1 cellular context compared by ENCODE assay signal in the genomic region with DNA sequence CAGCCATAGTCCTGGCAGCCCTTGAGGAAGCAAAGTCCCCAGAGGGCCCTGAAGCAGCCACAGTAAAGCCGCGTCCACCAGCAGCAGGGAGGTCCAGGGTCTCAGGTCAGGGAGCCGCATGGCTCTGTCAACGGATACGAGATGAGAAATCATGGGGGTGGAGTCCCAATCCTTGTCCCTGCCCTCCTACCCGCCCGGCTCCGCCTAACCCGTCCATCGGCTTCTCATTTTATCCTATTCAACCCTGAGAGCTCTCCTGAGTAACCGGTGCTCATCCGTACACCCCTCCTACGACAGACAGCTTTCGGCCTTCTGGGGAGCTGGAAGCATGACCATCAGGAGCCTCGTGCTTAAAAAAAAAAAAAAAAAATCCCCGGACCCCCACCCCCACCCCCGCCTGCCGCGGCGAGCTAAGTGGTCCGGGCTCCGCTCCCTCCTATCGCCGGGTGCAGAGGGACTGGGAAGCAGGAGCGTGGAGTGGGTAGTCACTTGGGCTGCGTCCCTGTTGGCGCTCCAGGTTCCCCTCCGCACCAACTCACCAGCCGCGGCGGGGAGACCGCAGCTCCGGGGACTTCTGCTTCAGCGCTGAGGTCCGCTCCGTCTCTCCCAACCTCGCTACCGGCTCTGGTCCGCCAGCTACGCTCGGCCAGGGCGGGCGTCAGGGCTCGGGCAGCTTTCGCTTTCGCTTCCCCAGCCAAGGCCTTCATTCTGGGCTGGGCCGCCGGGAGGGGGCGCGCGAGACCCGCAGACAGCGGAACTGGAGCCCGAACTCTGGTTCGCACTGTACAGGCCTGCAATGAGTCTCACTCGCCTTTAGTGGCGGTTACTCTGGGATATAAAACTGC.
A peak's percentile ranks its signal among the peaks of the same experiment; 100 is the strongest.
TF ChIP-seq lines count a peak whose summit lies in the region.

Gene TAP2 (minus strand): TSS at position 626 of the 845 bp plus-strand sequence. CDS start 506 bp downstream, at position 120.

TF ChIP-seq in HepG2, 621 proteins besides CTCF, POLR2A, EP300 and RAD21 (continued from another document and continues in another):
- TF ChIP-seq ZNF891 (CRISPR knock-in tag; IDR thresholded peaks at IDR 0.05) (peak; percentile 56; the same call in 1 of the 2 replicates), MEF2D (CRISPR knock-in tag; IDR thresholded peaks at IDR 0.05) (0 out of 2 replicates have a peak, but pooled peaks have one; percentile 39), ISL2 (CRISPR knock-in tag; IDR thresholded peaks at IDR 0.05) (peak; percentile 77; the same call in 1 of the 2 replicates), ARHGAP35 (CRISPR knock-in tag; IDR thresholded peaks at IDR 0.05; ENCODE audit: borderline replicate concordance) (peak; percentile 73; the same call in 1 of the 2 replicates), HIVEP1 (CRISPR knock-in tag; IDR thresholded peaks at IDR 0.05) (peak; percentile 51), ZNF292 (CRISPR knock-in tag; IDR thresholded peaks at IDR 0.05; ENCODE audit: borderline replicate concordance, low read depth) (peak; percentile 67; the same call in 1 of the 2 replicates), CBX1 (IDR thresholded peaks at IDR 0.05; ENCODE audit: low read depth) (no peak), MTF1 (CRISPR knock-in tag; IDR thresholded peaks at IDR 0.05) (0 out of 2 replicates have a peak, but pooled peaks have one; percentile 47), ZNF513 (CRISPR knock-in tag; conservative IDR thresholded peaks at IDR 0.05) (0 out of 2 replicates have a peak, but pooled peaks have one; percentile 38), ZBTB40 (IDR thresholded peaks at IDR 0.05) (no peak), ZBTB40 (CRISPR knock-in tag; IDR thresholded peaks at IDR 0.05) (no peak; the same call in none of the 2 replicates), PPARG (CRISPR knock-in tag; conservative IDR thresholded peaks at IDR 0.05) (peak; percentile 75), SALL1 (CRISPR knock-in tag; IDR thresholded peaks at IDR 0.05) (peak; percentile 94), IRX3 (CRISPR knock-in tag; IDR thresholded peaks at IDR 0.05; ENCODE audit: borderline replicate concordance, low read depth) (no peak), ZNF24 (IDR thresholded peaks at IDR 0.05) (no peak), ATAD3A (CRISPR knock-in tag; IDR thresholded peaks at IDR 0.05) (no peak), IRF2 (CRISPR knock-in tag; IDR thresholded peaks at IDR 0.05) (peak; percentile 100), ZNF253 (CRISPR knock-in tag; IDR thresholded peaks at IDR 0.05; ENCODE audit: borderline replicate concordance) (no peak), ZBTB1 (CRISPR knock-in tag; IDR thresholded peaks at IDR 0.05; ENCODE audit: borderline replicate concordance) (no peak), POLR2AphosphoS2 (IDR thresholded peaks at IDR 0.05; ENCODE audit: low read depth, low read length) (no peak), AGO1 (IDR thresholded peaks at IDR 0.05; ENCODE audit: low read depth, low read length, poor library complexity, severe bottlenecking) (peak; percentile 48), ATF6 (CRISPR knock-in tag; conservative IDR thresholded peaks at IDR 0.05) (0 out of 2 replicates have a peak, but pooled peaks have one; percentile 59), KLF13 (CRISPR knock-in tag; IDR thresholded peaks at IDR 0.05) (no peak)
- TF ChIP-seq, protein P1, sequence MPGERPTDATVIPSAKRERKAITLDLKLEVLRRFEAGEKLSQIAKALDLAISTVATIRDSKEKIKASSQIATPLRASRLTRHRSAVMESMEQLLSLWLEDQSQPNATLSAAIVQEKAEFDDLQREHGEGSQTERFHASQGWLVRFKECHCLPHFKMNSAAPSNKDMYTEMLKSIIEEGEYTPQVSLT (CRISPR knock-in tag; IDR thresholded peaks at IDR 0.05; ENCODE audit: borderline replicate concordance, low read depth), result no peak
- TF ChIP-seq, protein P2, sequence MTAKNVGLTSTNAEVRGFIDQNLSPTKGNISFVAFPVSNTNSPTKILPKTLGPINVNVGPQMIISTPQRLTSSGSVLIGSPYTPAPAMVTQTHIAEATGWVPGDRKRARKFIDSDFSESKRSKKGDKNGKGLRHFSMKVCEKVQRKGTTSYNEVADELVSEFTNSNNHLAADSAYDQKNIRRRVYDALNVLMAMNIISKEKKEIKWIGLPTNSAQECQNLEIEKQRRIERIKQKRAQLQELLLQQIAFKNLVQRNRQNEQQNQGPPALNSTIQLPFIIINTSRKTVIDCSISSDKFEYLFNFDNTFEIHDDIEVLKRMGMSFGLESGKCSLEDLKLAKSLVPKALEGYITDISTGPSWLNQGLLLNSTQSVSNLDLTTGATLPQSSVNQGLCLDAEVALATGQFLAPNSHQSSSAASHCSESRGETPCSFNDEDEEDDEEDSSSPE (CRISPR knock-in tag; IDR thresholded peaks at IDR 0.05), result 0 out of 2 replicates have a peak, but pooled peaks have one; percentile 30
- TF ChIP-seq, protein P3, sequence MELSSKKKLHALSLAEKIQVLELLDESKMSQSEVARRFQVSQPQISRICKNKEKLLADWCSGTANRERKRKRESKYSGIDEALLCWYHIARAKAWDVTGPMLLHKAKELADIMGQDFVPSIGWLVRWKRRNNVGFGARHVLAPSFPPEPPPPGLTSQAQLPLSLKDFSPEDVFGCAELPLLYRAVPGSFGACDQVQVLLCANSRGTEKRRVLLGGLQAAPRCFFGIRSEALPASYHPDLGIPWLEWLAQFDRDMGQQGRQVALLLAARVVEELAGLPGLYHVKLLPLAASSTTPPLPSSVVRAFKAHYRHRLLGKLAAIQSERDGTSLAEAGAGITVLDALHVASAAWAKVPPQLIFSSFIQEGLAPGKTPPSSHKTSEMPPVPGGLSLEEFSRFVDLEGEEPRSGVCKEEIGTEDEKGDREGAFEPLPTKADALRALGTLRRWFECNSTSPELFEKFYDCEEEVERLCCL (CRISPR knock-in tag; IDR thresholded peaks at IDR 0.05; ENCODE audit: borderline replicate concordance), result no peak
- TF ChIP-seq, protein P4, sequence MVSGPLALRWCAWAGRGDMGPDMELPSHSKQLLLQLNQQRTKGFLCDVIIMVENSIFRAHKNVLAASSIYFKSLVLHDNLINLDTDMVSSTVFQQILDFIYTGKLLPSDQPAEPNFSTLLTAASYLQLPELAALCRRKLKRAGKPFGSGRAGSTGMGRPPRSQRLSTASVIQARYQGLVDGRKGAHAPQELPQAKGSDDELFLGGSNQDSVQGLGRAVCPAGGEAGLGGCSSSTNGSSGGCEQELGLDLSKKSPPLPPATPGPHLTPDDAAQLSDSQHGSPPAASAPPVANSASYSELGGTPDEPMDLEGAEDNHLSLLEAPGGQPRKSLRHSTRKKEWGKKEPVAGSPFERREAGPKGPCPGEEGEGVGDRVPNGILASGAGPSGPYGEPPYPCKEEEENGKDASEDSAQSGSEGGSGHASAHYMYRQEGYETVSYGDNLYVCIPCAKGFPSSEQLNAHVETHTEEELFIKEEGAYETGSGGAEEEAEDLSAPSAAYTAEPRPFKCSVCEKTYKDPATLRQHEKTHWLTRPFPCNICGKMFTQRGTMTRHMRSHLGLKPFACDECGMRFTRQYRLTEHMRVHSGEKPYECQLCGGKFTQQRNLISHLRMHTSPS (CRISPR knock-in tag; IDR thresholded peaks at IDR 0.05; ENCODE audit: low read depth), result no peak
- TF ChIP-seq, protein P5, sequence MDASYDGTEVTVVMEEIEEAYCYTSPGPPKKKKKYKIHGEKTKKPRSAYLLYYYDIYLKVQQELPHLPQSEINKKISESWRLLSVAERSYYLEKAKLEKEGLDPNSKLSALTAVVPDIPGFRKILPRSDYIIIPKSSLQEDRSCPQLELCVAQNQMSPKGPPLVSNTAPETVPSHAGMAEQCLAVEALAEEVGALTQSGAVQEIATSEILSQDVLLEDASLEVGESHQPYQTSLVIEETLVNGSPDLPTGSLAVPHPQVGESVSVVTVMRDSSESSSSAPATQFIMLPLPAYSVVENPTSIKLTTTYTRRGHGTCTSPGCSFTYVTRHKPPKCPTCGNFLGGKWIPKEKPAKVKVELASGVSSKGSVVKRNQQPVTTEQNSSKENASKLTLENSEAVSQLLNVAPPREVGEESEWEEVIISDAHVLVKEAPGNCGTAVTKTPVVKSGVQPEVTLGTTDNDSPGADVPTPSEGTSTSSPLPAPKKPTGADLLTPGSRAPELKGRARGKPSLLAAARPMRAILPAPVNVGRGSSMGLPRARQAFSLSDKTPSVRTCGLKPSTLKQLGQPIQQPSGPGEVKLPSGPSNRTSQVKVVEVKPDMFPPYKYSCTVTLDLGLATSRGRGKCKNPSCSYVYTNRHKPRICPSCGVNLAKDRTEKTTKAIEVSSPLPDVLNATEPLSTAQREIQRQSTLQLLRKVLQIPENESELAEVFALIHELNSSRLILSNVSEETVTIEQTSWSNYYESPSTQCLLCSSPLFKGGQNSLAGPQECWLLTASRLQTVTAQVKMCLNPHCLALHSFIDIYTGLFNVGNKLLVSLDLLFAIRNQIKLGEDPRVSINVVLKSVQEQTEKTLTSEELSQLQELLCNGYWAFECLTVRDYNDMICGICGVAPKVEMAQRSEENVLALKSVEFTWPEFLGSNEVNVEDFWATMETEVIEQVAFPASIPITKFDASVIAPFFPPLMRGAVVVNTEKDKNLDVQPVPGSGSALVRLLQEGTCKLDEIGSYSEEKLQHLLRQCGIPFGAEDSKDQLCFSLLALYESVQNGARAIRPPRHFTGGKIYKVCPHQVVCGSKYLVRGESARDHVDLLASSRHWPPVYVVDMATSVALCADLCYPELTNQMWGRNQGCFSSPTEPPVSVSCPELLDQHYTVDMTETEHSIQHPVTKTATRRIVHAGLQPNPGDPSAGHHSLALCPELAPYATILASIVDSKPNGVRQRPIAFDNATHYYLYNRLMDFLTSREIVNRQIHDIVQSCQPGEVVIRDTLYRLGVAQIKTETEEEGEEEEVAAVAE (CRISPR knock-in tag; IDR thresholded peaks at IDR 0.05; ENCODE audit: borderline replicate concordance), result peak; percentile 60; the same call in 1 of the 2 replicates
